ENCODE assay signal across 8 cellular contexts in genomic region chr4:152535903-152536544, GRCh38. TPM values are rescaled to one million over a fixed set of nuclear protein-coding genes. Genes with fewer than 3 reads are reported as not detected.
DNase-seq lines count a peak whose midpoint lies in the region; ATAC-seq and TF ChIP-seq lines count a peak whose summit lies in the region.

A gene with protein sequence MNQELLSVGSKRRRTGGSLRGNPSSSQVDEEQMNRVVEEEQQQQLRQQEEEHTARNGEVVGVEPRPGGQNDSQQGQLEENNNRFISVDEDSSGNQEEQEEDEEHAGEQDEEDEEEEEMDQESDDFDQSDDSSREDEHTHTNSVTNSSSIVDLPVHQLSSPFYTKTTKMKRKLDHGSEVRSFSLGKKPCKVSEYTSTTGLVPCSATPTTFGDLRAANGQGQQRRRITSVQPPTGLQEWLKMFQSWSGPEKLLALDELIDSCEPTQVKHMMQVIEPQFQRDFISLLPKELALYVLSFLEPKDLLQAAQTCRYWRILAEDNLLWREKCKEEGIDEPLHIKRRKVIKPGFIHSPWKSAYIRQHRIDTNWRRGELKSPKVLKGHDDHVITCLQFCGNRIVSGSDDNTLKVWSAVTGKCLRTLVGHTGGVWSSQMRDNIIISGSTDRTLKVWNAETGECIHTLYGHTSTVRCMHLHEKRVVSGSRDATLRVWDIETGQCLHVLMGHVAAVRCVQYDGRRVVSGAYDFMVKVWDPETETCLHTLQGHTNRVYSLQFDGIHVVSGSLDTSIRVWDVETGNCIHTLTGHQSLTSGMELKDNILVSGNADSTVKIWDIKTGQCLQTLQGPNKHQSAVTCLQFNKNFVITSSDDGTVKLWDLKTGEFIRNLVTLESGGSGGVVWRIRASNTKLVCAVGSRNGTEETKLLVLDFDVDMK (minus strand): TSS chr4:152536092. CDS start chr4:152411803, 124,289 bp downstream.

- H3K27ac ChIP-seq in osteoblast (ENCODE audit: low read depth, low read length) (peak within 1 kb of the TSS; percentile 94), thoracic aorta (peak within 1 kb of the TSS; percentile 85 to 91)

- H3K27me3 ChIP-seq in osteoblast (ENCODE audit: insufficient read depth, low read length) (no peaks in the 10 kb centered on the region), thoracic aorta (replicated peaks; ENCODE audit: insufficient read depth) (no peaks in the 10 kb centered on the region)

- no peaks in the 10 kb centered on the region for H3K9me3 ChIP-seq in osteoblast (ENCODE audit: low read depth, low read length)
- no peaks in the 10 kb centered on the region for H3K9me3 ChIP-seq in thoracic aorta

- H3K27ac Mint-ChIP-seq in activated naive CD4-positive, alpha-beta T cell treated with anti-CD3 and anti-CD28 coated beads, Interleukin-2, amount 50 U/mL, for 72 hours, result peak within 1 kb of the TSS; percentile 98 to 99

- peaks cover 88% of the 10 kb centered on the region for H3K79me2 ChIP-seq in osteoblast (ENCODE audit: insufficient read depth, low read length)

- H3K4me2 ChIP-seq in osteoblast (ENCODE audit: insufficient read depth, low read length), result peak within 1 kb of the TSS; percentile 100

- H4K20me1 ChIP-seq in osteoblast (ENCODE audit: insufficient read depth, low read length), result peaks cover 17% of the 10 kb centered on the region

- ATAC-seq in HG02610 (IDR thresholded peaks at IDR 0.05; ENCODE audit: unreplicated experiment), result peak; percentile 80
- ATAC-seq in activated naive CD4-positive, alpha-beta T cell treated with anti-CD3 and anti-CD28 coated beads, Interleukin-2, amount 50 U/mL, for 72 hours, result peak; percentile 88 to 91
- ATAC-seq in thoracic aorta (ENCODE audit: insufficient number of reproducible peaks, low FRiP score, low read depth), result peak; percentile 97

- H3K4me1 ChIP-seq in osteoblast (ENCODE audit: insufficient read depth, low read length) (peaks cover 26% of the 10 kb centered on the region), thoracic aorta (ENCODE audit: control insufficient read depth in 1 of 2, low read depth in 2 of 2) (peaks cover 24 to 34% of the 10 kb centered on the region in 2 donors)

- TF ChIP-seq CTCF in osteoblast (IDR thresholded peaks at IDR 0.05; ENCODE audit: extremely low read depth, low read depth, low read length), result no peak
- TF ChIP-seq CTCF in thoracic aorta (IDR thresholded peaks at IDR 0.05), result no peak

- H3K4me3 ChIP-seq in GM08714 (ENCODE audit: low read length) (peak within 1 kb of the TSS; percentile 82), osteoblast (ENCODE audit: insufficient read depth, low read length) (peak within 1 kb of the TSS; percentile 99), thoracic aorta (peak within 1 kb of the TSS; percentile 98)

- H3K36me3 Mint-ChIP-seq in activated naive CD4-positive, alpha-beta T cell treated with anti-CD3 and anti-CD28 coated beads, Interleukin-2, amount 50 U/mL, for 72 hours, result peaks cover 27 to 41% of the 10 kb centered on the region in 2 donors

- H2AFZ ChIP-seq in osteoblast (ENCODE audit: low read length), result peak within 1 kb of the TSS; percentile 99

- H3K9me3 Mint-ChIP-seq in activated naive CD4-positive, alpha-beta T cell treated with anti-CD3 and anti-CD28 coated beads, Interleukin-2, amount 50 U/mL, for 72 hours, result no peaks in the 10 kb centered on the region

- H3K36me3 ChIP-seq in osteoblast (ENCODE audit: insufficient read depth, low read length), result no peaks in the 10 kb centered on the region
- H3K36me3 ChIP-seq in thoracic aorta, result no peaks in the 10 kb centered on the region

- DNase-seq in NCI-H1092 treated with DMSO at 0.1 percent for 48 hours (lab: John Stamatoyannopoulos, UW) (peak; percentile 99), SKM-1 (lab: John Stamatoyannopoulos, UW; ENCODE audit: unreplicated experiment) (peak; percentile 97), glomerular visceral epithelial cell (ENCODE audit: extremely low spot score) (peak; percentile 99), osteoblast (ENCODE audit: insufficient read length, low spot score, missing footprints) (peak; percentile 99), thoracic aorta (ENCODE audit: low spot score) (peak; percentile 97)
- DNase-seq in activated naive CD4-positive, alpha-beta T cell treated with anti-CD3 and anti-CD28 coated beads, Interleukin-2, amount 50 U/mL, for 72 hours (ENCODE audit: low spot score in 2 of 2), result peak; percentile 98 to 99

RNA-seq across cellular contexts. Expression of the gene that starts here (rescaled TPM):
- 10 to 100 TPM; 29.0 to 34.7 TPM for total RNA-seq in activated naive CD4-positive, alpha-beta T cell treated with anti-CD3 and anti-CD28 coated beads, Interleukin-2, amount 50 U/mL, for 72 hours
- total RNA-seq in osteoblast, result 74.9 and 76.3 TPM in 2 replicates
- total RNA-seq in thoracic aorta, result 10 to 100 TPM; 31.5 to 92.6 TPM

Comparison
In these comparisons a context has a peak if more than half of its experiments do, and no peak if none do; other contexts are left out.
1. Peak in every context shown above with its lines: DNase-seq, ATAC-seq, H3K4me3 ChIP-seq and H3K27ac ChIP-seq.